Comparison of ENCODE assay signal across 22 cellular contexts in genomic region chr6:5653801-5654200, GRCh38.
A peak's percentile ranks its signal among the peaks of the same experiment; 100 is the strongest.
DNase-seq lines count a peak whose midpoint lies in the region; ATAC-seq lines count a peak whose summit lies in the region.
"Had no signal": no experiment of that assay in that cellular context is flagged by ENCODE, and none has a peak within 500 bp of the region (broad histone marks: within the 10 kb centered on the region; RNA-seq: fewer than 3 reads in every experiment).

No MANE protein-coding gene starts in this region.

- peak; percentile 48 for DNase-seq in Right ventricle myocardium superior
- no peak for DNase-seq in cardiac septum (ENCODE audit: low spot score)
- DNase-seq in left cardiac atrium = peak; percentile 33
- DNase-seq in right cardiac atrium = no peak
- no peak for DNase-seq in stimulated activated CD4-positive, alpha-beta T cell treated with anti-CD3 and anti-CD28 coated beads, Interleukin-2, amount 100 ng/mL, for 24 hours
- no peak for DNase-seq in activated naive CD4-positive, alpha-beta T cell treated with anti-CD3 and anti-CD28 coated beads, Interleukin-2, amount 50 U/mL, for 72 hours (ENCODE audit: low spot score in 2 of 2)
- DNase-seq: 8988T; ACHN; AML-193; BE2C; CD4-positive, alpha-beta T cell; CD8-positive, alpha-beta memory T cell; DMS 273 treated with DMSO at 0.1 percent for 48 hours; DMS79; EL; GDM1; GM23248; H7; HCEC 1CT had no signal

- WGBS in right cardiac atrium = 73% methylated on average over 5 of the region's 5 CpGs

- H3K4me1 ChIP-seq in right cardiac atrium (ENCODE audit: control insufficient read depth, insufficient read depth, low read length) = peaks cover 2% of the 10 kb centered on the region
- H3K4me1 ChIP-seq: A549, BE2C had no signal

- no peak overlapping the region for H3K4me3 ChIP-seq in right cardiac atrium (ENCODE audit: low read length)
- H3K4me3 ChIP-seq: A549; BLaER1 treated with 17β-estradiol and CSF1 and Interleukin-3, amounts not matched to agents 10 nM and 100 nM; GM12878; GM23248 had no signal

- H3K27me3 ChIP-seq in right cardiac atrium (ENCODE audit: control insufficient read depth, insufficient read depth) = no peaks in the 10 kb centered on the region
- H3K27me3 ChIP-seq: BE2C; BLaER1 treated with 17β-estradiol and CSF1 and Interleukin-3, amounts not matched to agents 10 nM and 100 nM had no signal

- intact Hi-C loops in Right ventricle myocardium superior (cut with DNase I) = no loop called here
- intact Hi-C loops in cardiac septum (cut with DNase I) = no loop called here
- intact Hi-C loops in left cardiac atrium (cut with DNase I) = loop anchor here in 1 of 2 donors (10.0 kb wide), 1 partner anchor 179 kb away; no protein-coding TSS in a partner anchor
- intact Hi-C loops in right cardiac atrium (cut with DNase I) = no loop called here

- peak; percentile 88 for ATAC-seq in Right ventricle myocardium superior (ENCODE audit: poor library complexity)
- peak; percentile 81 to 95 for ATAC-seq in left cardiac atrium
- ATAC-seq in right cardiac atrium = peak; percentile 80 to 89
- no peak for ATAC-seq in activated naive CD4-positive, alpha-beta T cell treated with anti-CD3 and anti-CD28 coated beads, Interleukin-2, amount 50 U/mL, for 72 hours
- ATAC-seq: A549, GM12878 had no signal

- no peaks in the 10 kb centered on the region for H3K9me3 Mint-ChIP-seq in activated naive CD4-positive, alpha-beta T cell treated with anti-CD3 and anti-CD28 coated beads, Interleukin-2, amount 50 U/mL, for 72 hours
- H3K9me3 Mint-ChIP-seq: CD4-positive, alpha-beta T cell; CD8-positive, alpha-beta memory T cell had no signal

- H3K9me3 ChIP-seq in right cardiac atrium (ENCODE audit: control insufficient read depth, low read length) = no peaks in the 10 kb centered on the region
- H3K9me3 ChIP-seq: A549, BE2C had no signal

- H3K27ac Mint-ChIP-seq in activated naive CD4-positive, alpha-beta T cell treated with anti-CD3 and anti-CD28 coated beads, Interleukin-2, amount 50 U/mL, for 72 hours = no peak overlapping the region
- H3K27ac Mint-ChIP-seq: CD4-positive, alpha-beta T cell; CD8-positive, alpha-beta memory T cell had no signal

- no peak overlapping the region for H3K27ac ChIP-seq in right cardiac atrium (ENCODE audit: low read length)
- H3K27ac ChIP-seq: A549; BLaER1 treated with 17β-estradiol and CSF1 and Interleukin-3, amounts not matched to agents 10 nM and 100 nM; GM23248 had no signal

- peaks cover 7 to 13% of the 10 kb centered on the region in 2 donors for H3K36me3 Mint-ChIP-seq in activated naive CD4-positive, alpha-beta T cell treated with anti-CD3 and anti-CD28 coated beads, Interleukin-2, amount 50 U/mL, for 72 hours

Comparison
In these comparisons a context has a peak if more than half of its experiments do, and no peak if none do; other contexts are left out.
1. DNase-seq: peak in Right ventricle myocardium superior (single experiment) and left cardiac atrium (single experiment); none in cardiac septum (single experiment), right cardiac atrium (0 of 3), stimulated activated CD4-positive, alpha-beta T cell treated with anti-CD3 and anti-CD28 coated beads, Interleukin-2, amount 100 ng/mL, for 24 hours (0 of 2) and activated naive CD4-positive, alpha-beta T cell treated with anti-CD3 and anti-CD28 coated beads, Interleukin-2, amount 50 U/mL, for 72 hours (0 of 2).
2. ATAC-seq: peak in Right ventricle myocardium superior (single experiment), left cardiac atrium (2 of 2) and right cardiac atrium (2 of 2); none in activated naive CD4-positive, alpha-beta T cell treated with anti-CD3 and anti-CD28 coated beads, Interleukin-2, amount 50 U/mL, for 72 hours (0 of 2).